ENCODE assay signal across 8 cellular contexts in genomic region chr9:136791466-136792276, GRCh38. TPM values are rescaled to one million over a fixed set of nuclear protein-coding genes. Genes with fewer than 3 reads are reported as not detected.
DNase-seq lines count a peak whose midpoint lies in the region; ATAC-seq, FAIRE-seq and TF ChIP-seq lines count a peak whose summit lies in the region.

No MANE protein-coding gene starts in this region.

- peaks cover 3% of the 10 kb centered on the region for H3K36me3 Mint-ChIP-seq in T-helper 2 cell treated with Interferon-gamma antibody and Interleukin-4, amounts not matched to agents 5 μg/mL and 100 μg/mL, for 36 hours (ENCODE audit: low read depth)

- 1% methylated on average over 33 of the region's 34 CpGs for WGBS in GM12878 (ENCODE audit: insufficient coverage, insufficient replicate concordance, low lambda C conversion rate, missing lambda C conversion rate)

- TF ChIP-seq RAD21 in GM12878 (IDR thresholded peaks at IDR 0.05; ENCODE audit: insufficient read depth, low read depth, low read length): peak; percentile 35; the same call in 1 of the 2 replicates

- H3K9ac ChIP-seq in GM12878 (ENCODE audit: control insufficient read depth, insufficient read depth, low read length) (peak overlapping the region; percentile 55), kidney (ENCODE audit: low read length in 2 of 2) (peak overlapping the region; percentile 85 to 97)

- no peak for TF ChIP-seq POLR2A in GM12878 (IDR thresholded peaks at IDR 0.05; ENCODE audit: low read depth, low read length)

- intact Hi-C loops in GM12878 (cut with micrococcal nuclease; ENCODE audit: unreplicated experiment): loop anchor here (2.0 to 10.0 kb wide), 2 partner anchors 57 to 153 kb away; partner anchors contain the start of genes C8G, FBXW5 and PHPT1
- intact Hi-C loops in kidney (cut with DNase I): loop anchor here (10.0 kb wide), 1 partner anchor 153 kb away; the partner anchor contains the start of genes C8G and FBXW5

- CTCF ChIA-PET in GM12878 (lab: Yijun Ruan, JAX): interaction anchor here (0.8 to 3.3 kb wide), 17 partner anchors 9 to 306 kb away, joined by 3 to 27 read pairs (median 5); partner anchors contain the start of gene AJM1

- H3K4me3 ChIP-seq in LNCaP clone FGC (ENCODE audit: low read depth, low read length): peak overlapping the region; percentile 78
- H3K4me3 ChIP-seq in GM12878: peak overlapping the region; percentile 77
- peak overlapping the region; percentile 87 to 90 for H3K4me3 ChIP-seq in kidney (ENCODE audit: low read length in 2 of 2)

- RAD21 ChIA-PET in GM12878 (lab: Charles Lee; ENCODE audit: unreplicated experiment): interaction anchor here (1.2 kb wide), 1 partner anchor 243 kb away, joined by 4 read pairs; no protein-coding TSS in a partner anchor

- H3K36me3 ChIP-seq in GM12878 (ENCODE audit: control insufficient read depth in 2 of 2, insufficient read depth in 2 of 2, low read length in 1 of 2) (no peaks in the 10 kb centered on the region), kidney (ENCODE audit: control insufficient read depth in 1 of 2, insufficient read depth in 2 of 2, low read length in 2 of 2) (peaks cover 3% of the 10 kb centered on the region in 2 donors)

- H3K9me3 ChIP-seq in GM12878 (replicated peaks; ENCODE audit: control insufficient read depth, insufficient read depth, low read length) (no peaks in the 10 kb centered on the region), kidney (ENCODE audit: control insufficient read depth in 1 of 2, low read length in 2 of 2) (no peaks in the 10 kb centered on the region)

- H3K27ac Mint-ChIP-seq in T-helper 2 cell treated with Interferon-gamma antibody and Interleukin-4, amounts not matched to agents 5 μg/mL and 100 μg/mL, for 36 hours: peak overlapping the region; percentile 86

- H3K79me2 ChIP-seq in GM12878 (ENCODE audit: control insufficient read depth, insufficient read depth, low read length): peaks cover 2% of the 10 kb centered on the region; the same call in 1 of the 2 replicates

- peak; percentile 39 for ATAC-seq in GM12878

- TSS peak; percentile 75 for BruUV-seq in GM12878 (replicated peaks; lab: Mats Ljungman, UMichigan)

- no peaks in the 10 kb centered on the region for H3K9me3 Mint-ChIP-seq in T-helper 2 cell treated with Interferon-gamma antibody and Interleukin-4, amounts not matched to agents 5 μg/mL and 100 μg/mL, for 36 hours

- DNase-seq in GM13977 (ENCODE audit: low spot score): peak; percentile 55
- DNase-seq in LNCaP clone FGC (ENCODE audit: low read depth): peak; percentile 64
- DNase-seq in T-helper 2 cell treated with Interferon-gamma antibody and Interleukin-4, amounts not matched to agents 5 μg/mL and 100 μg/mL, for 36 hours (ENCODE audit: low spot score): peak; percentile 51
- no peak for DNase-seq in GM12878 (ENCODE audit: low read depth, low spot score)
- peak; percentile 92 for DNase-seq in kidney
- peak; percentile 43 to 53 for DNase-seq in stimulated activated CD4-positive, alpha-beta T cell treated with anti-CD3 and anti-CD28 coated beads, Interleukin-1b, Interleukin-23, amount 100 ng/mL, for 4 hours (ENCODE audit: low read depth in 2 of 2)
- DNase-seq in H4 (ENCODE audit: low spot score): no peak

- POLR2A ChIA-PET in GM12878 (lab: Charles Lee): interaction anchor here (0.5 to 1.0 kb wide), 4 partner anchors 9 to 210 kb away, joined by 3 to 5 read pairs (median 4); no protein-coding TSS in a partner anchor

- FAIRE-seq in GM12878 (lab: Jason Lieb, UNC): peak; percentile 18
- FAIRE-seq in kidney (lab: Jason Lieb, UNC): no peak

- no peak for TF ChIP-seq EP300 in GM12878 (IDR thresholded peaks at IDR 0.05; ENCODE audit: borderline replicate concordance in 1 of 2, control insufficient read depth in 1 of 2, low read depth in 2 of 2, low read length in 2 of 2)

- H3K4me3 Mint-ChIP-seq in T-helper 2 cell treated with Interferon-gamma antibody and Interleukin-4, amounts not matched to agents 5 μg/mL and 100 μg/mL, for 36 hours: peak overlapping the region; percentile 82

- TF ChIP-seq CTCF in 22Rv1 (IDR thresholded peaks at IDR 0.05): peak; percentile 100
- TF ChIP-seq CTCF in GM13977 (IDR thresholded peaks at IDR 0.05; ENCODE audit: extremely low read depth, insufficient read depth, missing control alignments): peak; percentile 67
- TF ChIP-seq CTCF in LNCaP clone FGC (IDR thresholded peaks at IDR 0.05; ENCODE audit: control insufficient read depth, extremely low read depth, insufficient read depth): peak; percentile 81
- TF ChIP-seq CTCF in GM12878 (IDR thresholded peaks at IDR 0.05 in 2 of 3, conservative IDR thresholded peaks at IDR 0.05 in 1 of 3; ENCODE audit: control insufficient read depth in 2 of 3, extremely low read depth in 1 of 3, insufficient read depth in 1 of 3, low read depth in 3 of 3, low read length in 3 of 3): peak; percentile 76 to 98 (median 97)
- peak; percentile 45 for TF ChIP-seq CTCF in kidney (IDR thresholded peaks at IDR 0.05; ENCODE audit: borderline replicate concordance, extremely low read depth, insufficient read depth)

- H3K27ac ChIP-seq in 22Rv1 (peak overlapping the region; percentile 100), GM12878 (ENCODE audit: control insufficient read depth, insufficient read depth) (peak overlapping the region; percentile 82), kidney (ENCODE audit: low read depth in 2 of 2, low read length in 2 of 2) (peak overlapping the region; percentile 95 to 97)

- peak overlapping the region; percentile 91 for H2AFZ ChIP-seq in GM12878 (ENCODE audit: control insufficient read depth, low read depth, low read length)

- peaks cover 10% of the 10 kb centered on the region for H3K4me1 ChIP-seq in GM12878 (ENCODE audit: control insufficient read depth, insufficient read depth, low read length)
- peaks cover 6 to 18% of the 10 kb centered on the region in 2 donors for H3K4me1 ChIP-seq in kidney (ENCODE audit: control insufficient read depth in 1 of 2, insufficient read depth in 1 of 2, low read depth in 1 of 2, low read length in 2 of 2)

- H3K27me3 Mint-ChIP-seq in T-helper 2 cell treated with Interferon-gamma antibody and Interleukin-4, amounts not matched to agents 5 μg/mL and 100 μg/mL, for 36 hours (ENCODE audit: low read depth): peaks cover 7% of the 10 kb centered on the region

- SMC1A ChIA-PET in GM12878 (lab: Charles Lee; ENCODE audit: uncharacterized antibody, unreplicated experiment): interaction anchor here (1.0 kb wide), 1 partner anchor 50 kb away, joined by 3 read pairs; the partner anchor contains the start of gene AJM1

- H4K20me1 ChIP-seq in GM12878 (ENCODE audit: control insufficient read depth, insufficient read depth): peaks cover 2% of the 10 kb centered on the region; the same call in 1 of the 2 replicates

- peaks cover 28% of the 10 kb centered on the region for H3K4me1 Mint-ChIP-seq in T-helper 2 cell treated with Interferon-gamma antibody and Interleukin-4, amounts not matched to agents 5 μg/mL and 100 μg/mL, for 36 hours (ENCODE audit: low read depth)

- in situ Hi-C loops in GM13977 (cut with MboI; ENCODE audit: low pct_unique_long_range_greater_than_20kb, low sequenced_read_pairs, unreplicated experiment) (no loop called here), GM12878 (cut with MboI) (no loop called here)

- H3K27me3 ChIP-seq in GM12878 (replicated peaks in 1 of 2; ENCODE audit: control insufficient read depth in 2 of 2, insufficient read depth in 2 of 2, low read length in 1 of 2): no peaks in the 10 kb centered on the region

- H3K4me2 ChIP-seq in GM12878 (ENCODE audit: control insufficient read depth, insufficient read depth): peak overlapping the region; percentile 65

RNA-seq across cellular contexts. Expression of gene TMEM141, which starts 0.5 kb away (rescaled TPM):
- 14.3 and 15.9 TPM in 2 replicates for total RNA-seq in GM12878 (2013; cell fraction: nucleolus; rRNA removed)
- total RNA-seq in GM12878 (2014; rRNA removed) (42.5 and 43.1 TPM in 2 replicates), GM12878 (2014; rRNA removed; fragmentation: Illumina TruSeq; extraction: Trizol) (27.4 and 29.2 TPM in 2 replicates), GM12878 (2021) (31.1 and 36.1 TPM in 2 replicates), kidney (96.5 TPM)
- 6.3 TPM for polyA plus RNA-seq in GM12878 (2011; ENCODE audit: low read depth)
- polyA plus RNA-seq in GM12878 (2011; rRNA removed) (11.0 and 20.2 TPM in 2 replicates), GM12878 (2014; fragmentation: Illumina TruSeq; extraction: Trizol) (15.2 and 38.1 TPM in 2 replicates), GM12878 (2014; fragmentation: Nextera tagmentation; extraction: Ambion mirVana) (10 to 100 TPM in 1 of 2 experiments, 1 to 10 TPM in 1; 7.8 to 13.3 TPM), GM12878 (2014; rRNA removed) (37.7 and 43.5 TPM in 2 replicates), GM12878 (2016; fragmentation: Nextera tagmentation; extraction: Ambion mirVana) (10 to 100 TPM; 46.7 to 48.6 TPM), kidney (ENCODE audit: insufficient read depth, low read depth, low replicate concordance) (403 TPM)
- 35.8 and 37.1 TPM in 2 replicates for polyA plus RNA-seq in GM12878 (2011; cell fraction: cytosol; rRNA removed)
- 23.1 and 24.7 TPM in 2 replicates for polyA plus RNA-seq in GM12878 (2011; cell fraction: nucleus; rRNA removed)
- 20.4 and 25.1 TPM in 2 replicates for polyA plus RNA-seq in GM12878 (2012)
- 5.8 and 8.3 TPM in 2 replicates for polyA minus RNA-seq in GM12878 (2011; rRNA and poly(A)+ RNA removed)
- 3.5 and 4.1 TPM in 2 replicates for polyA minus RNA-seq in GM12878 (2011; cell fraction: cytosol; rRNA and poly(A)+ RNA removed)
- polyA minus RNA-seq in GM12878 (2011; cell fraction: nucleus; rRNA and poly(A)+ RNA removed): 9.7 and 14.3 TPM in 2 replicates
- total RNA-seq in H4 (2014; rRNA removed; shearing (Covaris generic)): 87.0 and 93.0 TPM in 2 replicates

RNA-seq across cellular contexts. Expression of gene CCDC183, which starts 4.5 kb away (rescaled TPM):
- 2.4 and 2.5 TPM in 2 replicates for total RNA-seq in GM12878 (2013; cell fraction: nucleolus; rRNA removed)
- total RNA-seq in GM12878 (2014; rRNA removed) (not detected in 2 replicates), GM12878 (2014; rRNA removed; fragmentation: Illumina TruSeq; extraction: Trizol) (not detected in 2 replicates), GM12878 (2021) (0.27 TPM in 1 of 2 replicates, not detected in the other), kidney (0.88 TPM)
- polyA plus RNA-seq in GM12878 (2011; ENCODE audit: low read depth): not detected
- polyA plus RNA-seq in GM12878 (2011; rRNA removed) (0.26 and 0.43 TPM in 2 replicates), GM12878 (2014; fragmentation: Illumina TruSeq; extraction: Trizol) (0.04 TPM in 1 of 2 replicates, not detected in the other), GM12878 (2014; fragmentation: Nextera tagmentation; extraction: Ambion mirVana) (not detected), GM12878 (2014; rRNA removed) (0.25 and 0.60 TPM in 2 replicates), GM12878 (2016; fragmentation: Nextera tagmentation; extraction: Ambion mirVana) (1 to 10 TPM in 1 of 2 experiments, under 1 TPM in 1; 0.55 to 1.2 TPM), kidney (ENCODE audit: insufficient read depth, low read depth, low replicate concordance) (3.1 TPM)
- 0.22 TPM in 2 replicates for polyA plus RNA-seq in GM12878 (2011; cell fraction: cytosol; rRNA removed)
- polyA plus RNA-seq in GM12878 (2011; cell fraction: nucleus; rRNA removed): 3.2 and 4.4 TPM in 2 replicates
- 0.51 and 0.93 TPM in 2 replicates for polyA plus RNA-seq in GM12878 (2012)
- not detected in 2 replicates for polyA minus RNA-seq in GM12878 (2011; rRNA and poly(A)+ RNA removed)
- not detected in 2 replicates for polyA minus RNA-seq in GM12878 (2011; cell fraction: cytosol; rRNA and poly(A)+ RNA removed)
- polyA minus RNA-seq in GM12878 (2011; cell fraction: nucleus; rRNA and poly(A)+ RNA removed): 0.12 TPM in 1 of 2 replicates, not detected in the other
- 0.47 TPM in 1 of 2 replicates, not detected in the other for total RNA-seq in H4 (2014; rRNA removed; shearing (Covaris generic))

RNA-seq across cellular contexts. Expression of gene RABL6, which starts 16.1 kb away (rescaled TPM):
- 57.1 and 70.1 TPM in 2 replicates for total RNA-seq in GM12878 (2013; cell fraction: nucleolus; rRNA removed)
- total RNA-seq in GM12878 (2014; rRNA removed) (75.9 and 88.4 TPM in 2 replicates), GM12878 (2014; rRNA removed; fragmentation: Illumina TruSeq; extraction: Trizol) (38.7 and 44.4 TPM in 2 replicates), GM12878 (2021) (125 and 134 TPM in 2 replicates), kidney (70.3 TPM)
- 41.1 TPM for polyA plus RNA-seq in GM12878 (2011; ENCODE audit: low read depth)
- polyA plus RNA-seq in GM12878 (2011; rRNA removed) (25.5 and 45.8 TPM in 2 replicates), GM12878 (2014; fragmentation: Illumina TruSeq; extraction: Trizol) (21.6 and 38.4 TPM in 2 replicates), GM12878 (2014; fragmentation: Nextera tagmentation; extraction: Ambion mirVana) (1 to 10 TPM; 1.4 to 5.4 TPM), GM12878 (2014; rRNA removed) (84.7 and 92.1 TPM in 2 replicates), GM12878 (2016; fragmentation: Nextera tagmentation; extraction: Ambion mirVana) (10 to 100 TPM; 16.4 to 41.0 TPM), kidney (ENCODE audit: insufficient read depth, low read depth, low replicate concordance) (60.4 TPM)
- 44.4 and 59.3 TPM in 2 replicates for polyA plus RNA-seq in GM12878 (2011; cell fraction: cytosol; rRNA removed)
- 99.6 and 142 TPM in 2 replicates for polyA plus RNA-seq in GM12878 (2011; cell fraction: nucleus; rRNA removed)
- polyA plus RNA-seq in GM12878 (2012): 49.6 and 55.1 TPM in 2 replicates
- 38.3 and 60.1 TPM in 2 replicates for polyA minus RNA-seq in GM12878 (2011; rRNA and poly(A)+ RNA removed)
- 20.6 and 22.6 TPM in 2 replicates for polyA minus RNA-seq in GM12878 (2011; cell fraction: cytosol; rRNA and poly(A)+ RNA removed)
- polyA minus RNA-seq in GM12878 (2011; cell fraction: nucleus; rRNA and poly(A)+ RNA removed): 27.8 and 54.0 TPM in 2 replicates
- total RNA-seq in H4 (2014; rRNA removed; shearing (Covaris generic)): 23.6 and 35.0 TPM in 2 replicates

RNA-seq across cellular contexts. Expression of gene LCN15, which starts 27.4 kb away (rescaled TPM):
- total RNA-seq in GM12878 (2013; cell fraction: nucleolus; rRNA removed): 0.33 TPM in 1 of 2 replicates, not detected in the other
- total RNA-seq in GM12878 (2014; rRNA removed) (0.22 TPM in 1 of 2 replicates, not detected in the other), GM12878 (2014; rRNA removed; fragmentation: Illumina TruSeq; extraction: Trizol) (not detected in 2 replicates), GM12878 (2021) (not detected in 2 replicates), kidney (not detected)
- not detected for polyA plus RNA-seq in GM12878 (2011; ENCODE audit: low read depth)
- polyA plus RNA-seq in GM12878 (2011; rRNA removed) (not detected in 2 replicates), GM12878 (2014; fragmentation: Illumina TruSeq; extraction: Trizol) (not detected in 2 replicates), GM12878 (2014; fragmentation: Nextera tagmentation; extraction: Ambion mirVana) (not detected), GM12878 (2014; rRNA removed) (0.11 TPM in 1 of 2 replicates, not detected in the other), GM12878 (2016; fragmentation: Nextera tagmentation; extraction: Ambion mirVana) (under 1 TPM; 0.37 to 0.50 TPM), kidney (ENCODE audit: insufficient read depth, low read depth, low replicate concordance) (not detected)
- 0.05 TPM in 1 of 2 replicates, not detected in the other for polyA plus RNA-seq in GM12878 (2011; cell fraction: cytosol; rRNA removed)
- 0.04 TPM in 1 of 2 replicates, not detected in the other for polyA plus RNA-seq in GM12878 (2011; cell fraction: nucleus; rRNA removed)
- 0.13 and 0.23 TPM in 2 replicates for polyA plus RNA-seq in GM12878 (2012)
- polyA minus RNA-seq in GM12878 (2011; rRNA and poly(A)+ RNA removed): not detected in 2 replicates
- not detected in 2 replicates for polyA minus RNA-seq in GM12878 (2011; cell fraction: cytosol; rRNA and poly(A)+ RNA removed)
- polyA minus RNA-seq in GM12878 (2011; cell fraction: nucleus; rRNA and poly(A)+ RNA removed): not detected in 2 replicates
- total RNA-seq in H4 (2014; rRNA removed; shearing (Covaris generic)): not detected in 2 replicates

RNA-seq across cellular contexts. Expression of gene LCN8, which starts 33.6 kb away (rescaled TPM):
- total RNA-seq in GM12878 (2013; cell fraction: nucleolus; rRNA removed): not detected in 2 replicates
- total RNA-seq in GM12878 (2014; rRNA removed) (not detected in 2 replicates), GM12878 (2014; rRNA removed; fragmentation: Illumina TruSeq; extraction: Trizol) (not detected in 2 replicates), GM12878 (2021) (not detected in 2 replicates), kidney (not detected)
- not detected for polyA plus RNA-seq in GM12878 (2011; ENCODE audit: low read depth)
- polyA plus RNA-seq in GM12878 (2011; rRNA removed) (not detected in 2 replicates), GM12878 (2014; fragmentation: Illumina TruSeq; extraction: Trizol) (not detected in 2 replicates), GM12878 (2014; fragmentation: Nextera tagmentation; extraction: Ambion mirVana) (not detected), GM12878 (2014; rRNA removed) (not detected in 2 replicates), GM12878 (2016; fragmentation: Nextera tagmentation; extraction: Ambion mirVana) (not detected), kidney (ENCODE audit: insufficient read depth, low read depth, low replicate concordance) (not detected)
- not detected in 2 replicates for polyA plus RNA-seq in GM12878 (2011; cell fraction: cytosol; rRNA removed)
- not detected in 2 replicates for polyA plus RNA-seq in GM12878 (2011; cell fraction: nucleus; rRNA removed)
- polyA plus RNA-seq in GM12878 (2012): not detected in 2 replicates
- polyA minus RNA-seq in GM12878 (2011; rRNA and poly(A)+ RNA removed): not detected in 2 replicates
- polyA minus RNA-seq in GM12878 (2011; cell fraction: cytosol; rRNA and poly(A)+ RNA removed): not detected in 2 replicates
- not detected in 2 replicates for polyA minus RNA-seq in GM12878 (2011; cell fraction: nucleus; rRNA and poly(A)+ RNA removed)
- total RNA-seq in H4 (2014; rRNA removed; shearing (Covaris generic)): not detected in 2 replicates

Comparison
In these comparisons a context has a peak if more than half of its experiments do, and no peak if none do; other contexts are left out.
1. CTCF ChIP-seq: peak in every context shown above with its lines; median percentile 100 in 22Rv1; 97 in GM12878; 81 in LNCaP clone FGC; 67 in GM13977; 45 in kidney.
2. DNase-seq: peak in GM13977 (single experiment), LNCaP clone FGC (single experiment), T-helper 2 cell treated with Interferon-gamma antibody and Interleukin-4, amounts not matched to agents 5 μg/mL and 100 μg/mL, for 36 hours (single experiment), kidney (single experiment) and stimulated activated CD4-positive, alpha-beta T cell treated with anti-CD3 and anti-CD28 coated beads, Interleukin-1b, Interleukin-23, amount 100 ng/mL, for 4 hours (2 of 2); none in GM12878 (single experiment) and H4 (single experiment).
3. Peak in every context shown above with its lines, with median percentiles within 50 percentile points of each other: H3K27ac ChIP-seq and H3K4me3 ChIP-seq.